Comparison of ENCODE assay signal across 8 cellular contexts in genomic region chr1:147241955-147242448, GRCh38. TPM values are rescaled to one million over a fixed set of nuclear protein-coding genes. Genes with fewer than 3 reads are reported as not detected.
DNase-seq lines count a peak whose midpoint lies in the region; ATAC-seq and TF ChIP-seq lines count a peak whose summit lies in the region.

No MANE protein-coding gene starts in this region.

- no peaks in the 10 kb centered on the region for H3K36me3 ChIP-seq in H7 (replicated peaks; ENCODE audit: control insufficient read depth, insufficient read depth, low read length)
- H3K36me3 ChIP-seq in sigmoid colon = no peaks in the 10 kb centered on the region

- H3K27ac Mint-ChIP-seq in T-cell = peak overlapping the region; percentile 48 to 61

- peaks cover 33 to 37% (median 34%) of the 10 kb centered on the region in 3 donors for H3K4me1 Mint-ChIP-seq in T-cell

- no peaks in the 10 kb centered on the region for H3K36me3 Mint-ChIP-seq in T-cell

- POLR2A ChIA-PET in T-cell (lab: Charles Lee) = no interaction called here

- ATAC-seq in T-cell (replicated peaks in 1 of 4) = no peak
- ATAC-seq in HG03097 (IDR thresholded peaks at IDR 0.05; ENCODE audit: low FRiP score, unreplicated experiment) = no peak
- no peak for ATAC-seq in GM19463 (IDR thresholded peaks at IDR 0.05; ENCODE audit: unreplicated experiment)

- TF ChIP-seq POLR2A in sigmoid colon (IDR thresholded peaks at IDR 0.05) = no peak

- peak overlapping the region; percentile 72 to 93 (median 91) for H3K4me3 Mint-ChIP-seq in T-cell

- TF ChIP-seq CTCF in fibroblast of the aortic adventitia (IDR thresholded peaks at IDR 0.05; ENCODE audit: insufficient read depth, low read length) (no peak), sigmoid colon (IDR thresholded peaks at IDR 0.05) (no peak)

- H3K27me3 ChIP-seq in H7 (ENCODE audit: control insufficient read depth, insufficient read depth, low read length) (no peaks in the 10 kb centered on the region), sigmoid colon (no peaks in the 10 kb centered on the region)

- intact Hi-C loops in sigmoid colon (cut with DNase I) = loop anchor here (1.0 to 10.0 kb wide), 3 partner anchors 17 to 157 kb away; partner anchors contain the start of genes FMO5 and PRKAB2

- no peak for DNase-seq in H7
- no peak for DNase-seq in T-cell
- no peak for DNase-seq in fibroblast of the aortic adventitia (ENCODE audit: low read depth)
- no peak for DNase-seq in sigmoid colon
- no peak for DNase-seq in NCI-H226
- DNase-seq in medulla oblongata (ENCODE audit: extremely low spot score) = no peak

- TF ChIP-seq EP300 in sigmoid colon (IDR thresholded peaks at IDR 0.05) = no peak

- H3K27ac ChIP-seq in sigmoid colon = peak overlapping the region; percentile 92 to 99 (median 96)

- H3K4me3 ChIP-seq in H7 (ENCODE audit: insufficient read depth, low read depth, low read length) (peak overlapping the region; percentile 83; the same call in 1 of the 2 replicates), fibroblast of the aortic adventitia (ENCODE audit: low read depth, low read length) (peak overlapping the region; percentile 55), sigmoid colon (peak overlapping the region; percentile 80 to 100 (median 90))

- H3K9me3 ChIP-seq in sigmoid colon = no peaks in the 10 kb centered on the region

- WGBS in sigmoid colon, 2 donors = 21 to 31% methylated on average over 9 of the region's 9 CpGs

- H3K9me3 Mint-ChIP-seq in T-cell = no peaks in the 10 kb centered on the region

- CTCF ChIA-PET in T-cell (lab: Charles Lee) = interaction anchor here (0.6 to 2.1 kb wide), 12 partner anchors 17 to 368 kb away, joined by 3 to 11 read pairs (median 4); partner anchors contain the start of gene FMO5 (in 1 of the 2)

- peaks cover 0 to 20% (median 6%) of the 10 kb centered on the region in 4 donors for H3K4me1 ChIP-seq in sigmoid colon

- peaks cover 0 to 3% of the 10 kb centered on the region in 2 donors for H3K27me3 Mint-ChIP-seq in T-cell

RNA-seq across cellular contexts. Expression of gene CHD1L, which starts 0.5 kb away (rescaled TPM):
- 71.7 and 80.0 TPM in 2 replicates for total RNA-seq in H7 (2014; rRNA removed; shearing (Covaris generic))
- total RNA-seq in T-cell = 10 to 100 TPM; 25.1 to 43.9 (median 33.8) TPM
- total RNA-seq in fibroblast of the aortic adventitia (ENCODE audit: low replicate concordance) = 16.9 and 47.2 TPM in 2 replicates
- 10 to 100 TPM; 19.7 to 27.4 (median 23.6) TPM for total RNA-seq in sigmoid colon
- 10 to 100 TPM; 12.6 to 20.6 (median 18.3) TPM for polyA plus RNA-seq in sigmoid colon

RNA-seq across cellular contexts. Expression of gene FMO5, which starts 16.9 kb away (rescaled TPM):
- 5.0 and 6.3 TPM in 2 replicates for total RNA-seq in H7 (2014; rRNA removed; shearing (Covaris generic))
- total RNA-seq in T-cell = 1 to 10 TPM in 1 of 5 donors, under 1 TPM in 4; 0.23 to 1.4 (median 0.95) TPM
- 1.8 and 3.3 TPM in 2 replicates for total RNA-seq in fibroblast of the aortic adventitia (ENCODE audit: low replicate concordance)
- 1 to 10 TPM; 1.9 to 7.1 (median 3.2) TPM for total RNA-seq in sigmoid colon
- 10 to 100 TPM; 10.2 to 48.8 (median 40.2) TPM for polyA plus RNA-seq in sigmoid colon
